ENCODE assay signal across 39 cellular contexts in the genomic region with DNA sequence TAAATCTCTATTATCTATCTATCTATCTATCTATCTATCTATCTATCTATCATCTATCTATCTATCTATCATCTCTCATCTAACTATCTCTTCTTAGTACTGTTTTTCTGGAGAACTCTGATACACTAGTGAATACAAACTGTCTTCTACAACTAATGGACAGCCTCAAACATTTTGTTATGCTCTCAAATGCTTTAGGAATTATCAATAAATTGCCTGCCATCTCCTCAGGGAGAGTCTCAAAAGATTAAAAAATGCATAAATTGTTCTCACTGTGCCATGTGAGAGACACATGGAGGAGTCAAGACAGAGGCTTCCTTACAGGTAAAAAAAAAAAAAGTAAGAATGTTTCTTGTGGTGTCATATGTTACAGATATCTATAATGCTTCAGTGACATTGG. TPM values are rescaled to one million over a fixed set of nuclear protein-coding genes. Genes with fewer than 3 reads are reported as not detected.
"Had no signal": no experiment of that assay in that cellular context is flagged by ENCODE, and none has a peak within 500 bp of the region (broad histone marks: within the 10 kb centered on the region; RNA-seq: fewer than 3 reads in every experiment).

A gene (plus strand): TSS at position 301 of the 400 bp plus-strand sequence. CDS start 3,163 bp downstream, outside the sequence.

- H3K27ac ChIP-seq: adrenal gland, ascending aorta, body of pancreas, brain microvascular endothelial cell, breast epithelium, cardiac muscle cell had no signal

- H3K4me3 ChIP-seq: adrenal gland, ascending aorta, body of pancreas, breast epithelium, cardiac muscle cell had no signal

- H3K9me3 ChIP-seq: adrenal gland, ascending aorta, body of pancreas, breast epithelium had no signal

- H3K27me3 ChIP-seq: adrenal gland, ascending aorta, body of pancreas, brain microvascular endothelial cell, breast epithelium, cardiac muscle cell had no signal

- H3K36me3 ChIP-seq: adrenal gland, ascending aorta, brain microvascular endothelial cell, breast epithelium, cardiac muscle cell had no signal

- DNase-seq: activated effector memory CD4-positive, alpha-beta T cell treated with anti-CD3 and anti-CD28 coated beads, Interleukin-2, amount 50 U/mL, for 16 hours; activated effector memory CD4-positive, alpha-beta T cell treated with Interleukin-2 at 50 U/mL for 16 hours; activated gamma-delta T cell; activated gamma-delta T cell treated with Interleukin-2 at 50 U/mL for 16 hours; activated naive CD4-positive, alpha-beta T cell; activated naive CD4-positive, alpha-beta T cell treated with anti-CD3 and anti-CD28 coated beads for 36 hours; activated naive CD4-positive, alpha-beta T cell treated with anti-CD3 and anti-CD28 coated beads, Interleukin-2, amount 10 ng/mL, durations not matched to agents 7 days and 5 days; activated naive CD4-positive, alpha-beta T cell treated with anti-CD3 and anti-CD28 coated beads, Interleukin-2, amount 50 U/mL, for 16 hours; activated naive CD4-positive, alpha-beta T cell treated with Interleukin-2 at 50 U/mL for 16 hours; activated naive CD8-positive, alpha-beta T cell treated with anti-CD3 and anti-CD28 coated beads for 36 hours; activated naive CD8-positive, alpha-beta T cell treated with anti-CD3 and anti-CD28 coated beads, Interleukin-2, amount 10 ng/mL, durations not matched to agents 7 days and 5 days; activated naive CD8-positive, alpha-beta T cell treated with anti-CD3 and anti-CD28 coated beads, Interleukin-2, amount 50 U/mL, for 24 hours; activated T-cell treated with anti-CD3 and anti-CD28 coated beads, Interleukin-2, amount 50 U/mL, for 1 hour; activated T-cell treated with anti-CD3 and anti-CD28 coated beads, Interleukin-2, amount 50 U/mL, for 24 hours; activated T-cell treated with anti-CD3 and anti-CD28 coated beads, Interleukin-2, amount 50 U/mL, for 4 hours; activated T-cell treated with anti-CD3 and anti-CD28 coated beads, Interleukin-2, amount 50 U/mL, for 48 hours; activated T-cell treated with anti-CD3 and anti-CD28 coated beads, Interleukin-2, amount 50 U/mL, for 72 hours; adrenal gland; amniotic stem cell; amygdala; anterior cingulate cortex; aorta; body of pancreas; brain microvascular endothelial cell; caudate nucleus; central memory CD4-positive, alpha-beta T cell; cerebellar nuclear complex had no signal

RNA-seq across cellular contexts. Expression of the gene that starts here (rescaled TPM):
- total RNA-seq: activated naive CD4-positive, alpha-beta T cell treated with anti-CD3 and anti-CD28 coated beads for 36 hours; activated naive CD4-positive, alpha-beta T cell treated with anti-CD3 and anti-CD28 coated beads, Interleukin-2, amount 50 U/mL, for 72 hours; activated naive CD8-positive, alpha-beta T cell treated with anti-CD3 and anti-CD28 coated beads for 36 hours; activated naive CD8-positive, alpha-beta T cell treated with anti-CD3 and anti-CD28 coated beads, Interleukin-2, amount 10 ng/mL, durations not matched to agents 7 days and 5 days; activated T-cell treated with anti-CD3 and anti-CD28 coated beads, Interleukin-2, amount 50 U/mL, for 4 hours; activated T-cell treated with anti-CD3 and anti-CD28 coated beads, Interleukin-2, amount 50 U/mL, for 72 hours; activated T-helper 1 cell treated with anti-CD3 and anti-CD28 coated beads, Interleukin-12 subunit alpha, Interleukin-12 subunit beta, Interleukin-2, Interleukin-4 antibody, amounts not matched to agents 30 ng/mL and 10 ng/mL and 1 ng/mL, durations not matched to agents 14 hours and 24 hours and 36 hours; activated T-helper 17 cell treated with anti-CD3 and anti-CD28 coated beads, Interleukin-2, amount 50 U/mL, for 72 hours; activated T-helper 2 cell treated with anti-CD3 and anti-CD28 coated beads, Interferon-gamma antibody, Interleukin-2, Interleukin-4, amounts not matched to agents 10 μg/mL and 5 μg/mL and 100 μg/mL, durations not matched to agents 14 hours and 24 hours and 36 hours; adrenal gland; aorta; ascending aorta; astrocyte; body of pancreas; breast epithelium; bronchial epithelial cell; cardiac muscle cell; cerebellum; chondrocyte had no signal
- polyA plus RNA-seq: adipose tissue, adrenal gland, aorta, cardiac muscle cell had no signal
